8 cellular contexts compared by ENCODE assay signal in the genomic region with DNA sequence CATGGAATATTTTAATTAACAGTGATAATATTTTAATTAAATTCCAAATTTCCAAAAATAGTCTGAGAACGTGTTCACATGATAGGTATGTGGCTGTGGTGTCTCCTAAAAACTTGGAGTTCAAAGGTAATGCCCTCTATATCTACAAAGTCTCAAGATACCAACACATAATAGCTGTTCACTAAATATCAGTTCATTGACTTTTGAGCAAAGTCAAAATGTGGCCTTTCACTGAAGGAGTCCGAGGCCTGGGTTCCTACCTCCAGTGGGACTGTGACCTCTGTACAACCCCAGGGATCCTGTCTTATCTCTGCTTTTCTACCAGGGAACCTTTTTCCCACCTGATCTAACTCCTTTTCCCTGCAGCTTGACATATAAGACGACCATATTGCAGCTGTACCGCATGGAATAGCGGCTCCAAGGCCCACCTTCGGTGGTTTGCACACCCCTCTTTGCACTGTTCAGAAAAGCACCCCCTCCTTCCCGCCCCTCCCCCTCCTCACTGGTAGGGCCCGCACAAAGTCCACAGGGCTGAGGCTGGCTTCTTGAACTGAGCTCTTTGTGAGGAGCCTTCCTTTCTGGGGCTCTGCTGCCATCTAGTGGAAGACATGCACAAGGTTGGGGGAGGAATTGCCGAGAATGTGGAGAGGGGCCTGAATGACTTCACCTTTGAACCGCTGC. TPM values are rescaled to one million over a fixed set of nuclear protein-coding genes. Genes with fewer than 3 reads are reported as not detected.
DNase-seq lines count a peak whose midpoint lies in the region; ATAC-seq and TF ChIP-seq lines count a peak whose summit lies in the region.

No MANE protein-coding gene starts in this region.

- no peaks in the 10 kb centered on the region for H3K9me3 ChIP-seq in right lobe of liver

- intact Hi-C loops in right lobe of liver (cut with DNase I), result loop anchor here in 1 of 2 donors (10.0 kb wide), 3 partner anchors 162 to 982 kb away; no protein-coding TSS in a partner anchor

- no peak overlapping the region for H3K4me3 ChIP-seq in right lobe of liver

- no peak for TF ChIP-seq POLR2A in right lobe of liver (IDR thresholded peaks at IDR 0.05)

- no peak overlapping the region for H3K27ac ChIP-seq in right lobe of liver

- DNase-seq in EL, result peak; percentile 82
- peak; percentile 28 to 81 for DNase-seq in NCI-H526 (lab: John Stamatoyannopoulos, UW)
- peak; percentile 67 to 86 for DNase-seq in activated CD4-positive, alpha-beta T cell treated with anti-CD3 and anti-CD28 coated beads, Interleukin-2, amount 50 U/mL, for 24 hours (ENCODE audit: low read depth in 1 of 2, low spot score in 1 of 2)
- peak; percentile 72 to 87 for DNase-seq in dermis microvascular lymphatic vessel endothelial cell (ENCODE audit: low read depth in 2 of 2)
- peak; percentile 73 to 82 (median 75) for DNase-seq in right lobe of liver
- peak; percentile 79 to 81 for DNase-seq in stimulated activated CD4-positive, alpha-beta T cell treated with anti-CD3 and anti-CD28 coated beads, Interleukin-4, amount 100 ng/mL, for 48 hours (ENCODE audit: low read depth in 2 of 2)

- 5% methylated on average over 10 of the region's 10 CpGs for WGBS in right lobe of liver (ENCODE audit: insufficient coverage, low coverage, low lambda C conversion rate, missing lambda C conversion rate)

- ATAC-seq in HG03095 (IDR thresholded peaks at IDR 0.05; ENCODE audit: unreplicated experiment) (peak; percentile 42), right lobe of liver (peak; percentile 70 to 77 (median 76)), HG02884 (IDR thresholded peaks at IDR 0.05; ENCODE audit: unreplicated experiment) (no peak)

- peaks cover 0 to 30% (median 0%) of the 10 kb centered on the region in 4 donors for H3K4me1 ChIP-seq in right lobe of liver

- H3K27me3 ChIP-seq in right lobe of liver, result peaks cover 0 to 25% of the 10 kb centered on the region in 2 donors

- H3K36me3 ChIP-seq in right lobe of liver, result no peaks in the 10 kb centered on the region

- TF ChIP-seq CTCF in right lobe of liver (IDR thresholded peaks at IDR 0.05), result peak; percentile 78 to 90 (median 82)

RNA-seq across cellular contexts. Expression of a gene that starts 3.1 kb away (rescaled TPM):
- total RNA-seq in dermis microvascular lymphatic vessel endothelial cell, result 90.6 and 187 TPM in 2 replicates
- total RNA-seq in right lobe of liver, result 1 to 10 TPM; 1.1 to 6.2 (median 1.5) TPM

RNA-seq across cellular contexts. Expression of a gene that starts 44.3 kb away (rescaled TPM):
- total RNA-seq in dermis microvascular lymphatic vessel endothelial cell, result 9.6 and 14.0 TPM in 2 replicates
- 1 to 10 TPM; 4.0 to 9.1 (median 5.1) TPM for total RNA-seq in right lobe of liver

Comparison
In these comparisons a context has a peak if more than half of its experiments do, and no peak if none do; other contexts are left out.
1. RNA of a gene that starts 3.1 kb away (total RNA-seq): 90.6 to 187 TPM in dermis microvascular lymphatic vessel endothelial cell; 1.1 to 6.2 TPM in right lobe of liver; every median in the first group is over 10 times any median in the second.
2. Peak in every context shown above with its lines, with median percentiles within 50 percentile points of each other: DNase-seq.